In the genomic region with DNA sequence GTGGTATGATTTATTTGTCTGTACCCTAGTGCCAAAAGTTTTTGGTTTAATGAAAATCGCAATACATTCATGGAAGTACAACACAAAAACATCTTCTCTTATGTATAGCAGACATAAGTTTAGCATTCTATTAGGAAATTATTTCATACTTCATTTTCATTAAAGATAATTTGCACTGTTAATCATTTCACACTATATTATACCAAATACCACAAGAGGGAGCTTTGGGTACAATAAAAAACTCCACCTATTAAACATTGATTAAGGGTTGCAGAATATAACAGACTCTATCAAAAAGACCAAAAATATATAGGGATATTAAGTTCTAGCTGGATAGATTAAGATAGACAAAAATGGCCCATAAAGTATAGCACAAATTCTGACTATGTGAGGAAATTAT, we compare ENCODE assay signal across 9 cellular contexts.
DNase-seq lines count a peak whose midpoint lies in the region; ATAC-seq, FAIRE-seq and TF ChIP-seq lines count a peak whose summit lies in the region.
"Had no signal": no experiment of that assay in that cellular context is flagged by ENCODE, and none has a peak within 500 bp of the region (broad histone marks: within the 10 kb centered on the region; RNA-seq: fewer than 3 reads in every experiment).

No MANE protein-coding gene starts in this region.

- no peaks in the 10 kb centered on the region for H3K27me3 Mint-ChIP-seq in WTC11 (ENCODE audit: low read depth)

- H3K36me3 ChIP-seq in A673 (ENCODE audit: insufficient read depth, low read length, poor library complexity, severe bottlenecking) = no peaks in the 10 kb centered on the region
- H3K36me3 ChIP-seq in adipocyte (ENCODE audit: control insufficient read depth, insufficient read depth, low read length, severe bottlenecking) = peaks cover 25% of the 10 kb centered on the region

- intact Hi-C loops in A673 (cut with micrococcal nuclease; ENCODE audit: unreplicated experiment) = loop anchor here (10.0 kb wide), 1 partner anchor 210 kb away; no protein-coding TSS in a partner anchor
- intact Hi-C loops in left colon (cut with DNase I, micrococcal nuclease) = loop anchor here in 1 of 2 donors (5.0 to 10.0 kb wide), 2 partner anchors 100 to 178 kb away; no protein-coding TSS in a partner anchor

- peak; percentile 28 for ATAC-seq in left colon
- ATAC-seq in stimulated activated naive CD8-positive, alpha-beta T cell treated with anti-CD3 and anti-CD28 coated beads, Interleukin-15, Interleukin-2, amounts not matched to agents 100 U/mL and 50 U/mL, for 24 hours = no peak
- no peak for ATAC-seq in WTC11

- H3K27ac Mint-ChIP-seq in WTC11 = no peak overlapping the region
- H3K27ac Mint-ChIP-seq: immature natural killer cell had no signal

- BruUV-seq in A673 (replicated peaks; lab: Mats Ljungman, UMichigan) = no TSS peak

- CTCF ChIA-PET in A673 (lab: Charles Lee) = interaction anchor here (0.6 to 1.9 kb wide), 4 partner anchors 177 to 400 kb away, joined by 3 to 22 read pairs (median 4); no protein-coding TSS in a partner anchor
- CTCF ChIA-PET in WTC11 (lab: Charles Lee) = interaction anchor here (0.7 to 1.4 kb wide), 10 partner anchors 16 to 212 kb away, joined by 3 to 10 read pairs (median 3); a partner anchor contains a TSS

- H3K27ac ChIP-seq in A673 (ENCODE audit: low read depth, low read length, poor library complexity, severe bottlenecking) = no peak overlapping the region

- no peak for TF ChIP-seq POLR2A in H54 (IDR thresholded peaks at IDR 0.05; ENCODE audit: low read depth, low read length)

- DNase-seq in A673 (ENCODE audit: low spot score) (peak; percentile 23), H54 (ENCODE audit: insufficient read length, low spot score) (no peak), adipocyte (ENCODE audit: low read depth) (peak; percentile 66), left colon (no peak), WTC11 (ENCODE audit: low spot score) (no peak), NCI-H345 (lab: John Stamatoyannopoulos, UW) (no peak), Ammon's horn (ENCODE audit: low spot score) (no peak)
- DNase-seq in stimulated activated naive CD8-positive, alpha-beta T cell treated with anti-CD3 and anti-CD28 coated beads, Interleukin-15, Interleukin-2, amounts not matched to agents 100 U/mL and 50 U/mL, for 24 hours = no peak
- DNase-seq: immature natural killer cell had no signal

- FAIRE-seq in H54 (lab: Jason Lieb, UNC) = peak; percentile 71

- no peaks in the 10 kb centered on the region for H3K4me1 Mint-ChIP-seq in WTC11

- no peak overlapping the region for H3K4me3 Mint-ChIP-seq in WTC11
- H3K4me3 Mint-ChIP-seq: immature natural killer cell had no signal

- POLR2A ChIA-PET in A673 (lab: Charles Lee; ENCODE audit: low non-redundant PET) = no interaction called here
- POLR2A ChIA-PET in WTC11 (lab: Charles Lee) = interaction anchor here (0.6 kb wide), 1 partner anchor 46 kb away, joined by 6 read pairs; no protein-coding TSS in a partner anchor

- H3K4me3 ChIP-seq in A673 (ENCODE audit: low read depth, low read length, poor library complexity, severe bottlenecking) (no peak overlapping the region), adipocyte (ENCODE audit: low read length) (no peak overlapping the region)

- no peaks in the 10 kb centered on the region for H3K9me3 Mint-ChIP-seq in WTC11
- H3K9me3 Mint-ChIP-seq: immature natural killer cell had no signal

- H3K4me1 ChIP-seq in A673 (ENCODE audit: insufficient read depth, low read length, poor library complexity, severe bottlenecking) (no peaks in the 10 kb centered on the region), adipocyte (ENCODE audit: control insufficient read depth, insufficient read depth, low read length) (peaks cover 9% of the 10 kb centered on the region)

- no peaks in the 10 kb centered on the region for H3K36me3 Mint-ChIP-seq in WTC11
- H3K36me3 Mint-ChIP-seq: immature natural killer cell had no signal

- TF ChIP-seq CTCF in A673 (conservative IDR thresholded peaks at IDR 0.05; ENCODE audit: low read depth, low read length) = peak; percentile 65
- no peak for TF ChIP-seq CTCF in WTC11 (IDR thresholded peaks at IDR 0.05)

- H3K9me3 ChIP-seq in A673 (ENCODE audit: low read depth, low read length, poor library complexity, severe bottlenecking) (no peaks in the 10 kb centered on the region), adipocyte (ENCODE audit: control insufficient read depth, low read length) (no peaks in the 10 kb centered on the region)

- H3K27me3 ChIP-seq in A673 (replicated peaks; ENCODE audit: insufficient read depth, low read depth, low read length, poor library complexity) (no peaks in the 10 kb centered on the region), adipocyte (replicated peaks; ENCODE audit: control insufficient read depth, insufficient read depth, low read length) (no peaks in the 10 kb centered on the region)

- no peak overlapping the region for H3K9ac ChIP-seq in adipocyte (ENCODE audit: low read length)

TF ChIP-seq in WTC11, 78 proteins besides CTCF, POLR2A, EP300 and RAD21:
- TF ChIP-seq ZNF423 (CRISPR knock-in tag; IDR thresholded peaks at IDR 0.05) (no peak), MXD4 (CRISPR knock-in tag; IDR thresholded peaks at IDR 0.05; ENCODE audit: borderline replicate concordance) (no peak), SP1 (CRISPR knock-in tag; conservative IDR thresholded peaks at IDR 0.05) (no peak), NFYB (CRISPR knock-in tag; conservative IDR thresholded peaks at IDR 0.05; ENCODE audit: low read depth) (no peak)

Comparison
In these comparisons a context has a peak if more than half of its experiments do, and no peak if none do; other contexts are left out.
1. DNase-seq: peak in A673 (single experiment) and adipocyte (single experiment); none in H54 (single experiment), left colon (0 of 2), stimulated activated naive CD8-positive, alpha-beta T cell treated with anti-CD3 and anti-CD28 coated beads, Interleukin-15, Interleukin-2, amounts not matched to agents 100 U/mL and 50 U/mL, for 24 hours (single experiment), WTC11 (single experiment), NCI-H345 (single experiment) and Ammon's horn (single experiment).